ENCODE assay signal across 12 cellular contexts in genomic region chr2:227848586-227848985, GRCh38. TPM values are rescaled to one million over a fixed set of nuclear protein-coding genes. Genes with fewer than 3 reads are reported as not detected.
DNase-seq lines count a peak whose midpoint lies in the region; ATAC-seq, FAIRE-seq and TF ChIP-seq lines count a peak whose summit lies in the region.
"Had no signal": no experiment of that assay in that cellular context is flagged by ENCODE, and none has a peak within 500 bp of the region (broad histone marks: within the 10 kb centered on the region; RNA-seq: fewer than 3 reads in every experiment).

No MANE protein-coding gene starts in this region.

- BruUV-seq in Calu3 (replicated peaks; lab: Mats Ljungman, UMichigan) (no TSS peak), HepG2 (replicated peaks; lab: Mats Ljungman, UMichigan) (no TSS peak)

- H3K27ac ChIP-seq in foreskin keratinocyte (no peak overlapping the region), HepG2 (ENCODE audit: extremely low read length, insufficient read depth, low read length) (no peak overlapping the region)

- ATAC-seq in GM19023 (IDR thresholded peaks at IDR 0.05; ENCODE audit: unreplicated experiment), result peak; percentile 71
- ATAC-seq in HG03432 (IDR thresholded peaks at IDR 0.05; ENCODE audit: unreplicated experiment), result peak; percentile 80
- ATAC-seq in foreskin keratinocyte, result peak; percentile 65
- no peak for ATAC-seq in HepG2

- H3K79me2 ChIP-seq in HepG2 (ENCODE audit: insufficient read depth, low read length), result no peaks in the 10 kb centered on the region

- TF ChIP-seq POLR2A in erythroblast (IDR thresholded peaks at IDR 0.05; ENCODE audit: low read length), result no peak
- no peak for TF ChIP-seq POLR2A in HepG2 (IDR thresholded peaks at IDR 0.05; ENCODE audit: insufficient read depth in 1 of 2, low read depth in 2 of 2, low read length in 2 of 2)
- no peak for TF ChIP-seq POLR2A in lower leg skin (IDR thresholded peaks at IDR 0.05)

- H3K27me3 ChIP-seq in foreskin keratinocyte (no peaks in the 10 kb centered on the region), HepG2 (ENCODE audit: control insufficient read depth in 1 of 2, insufficient read depth in 2 of 2, low read length in 2 of 2) (peaks cover 2 to 13% of the 10 kb centered on the region in 2 experiments; a peak in 3 of 5 replicates)

- no peak overlapping the region for H3K4me2 ChIP-seq in HepG2 (ENCODE audit: low read depth, low read length)

- POLR2A ChIA-PET in HepG2 (lab: Yijun Ruan, JAX), result no interaction called here

- peak overlapping the region; percentile 5 for H3K4me3 Mint-ChIP-seq in Calu3 (ENCODE audit: low read depth, unreplicated experiment)

- WGBS in HepG2 (ENCODE audit: low lambda C conversion rate), result 74% methylated on average over 4 of the region's 4 CpGs
- WGBS in lower leg skin, 2 donors, result 49 to 51% methylated on average over 4 of the region's 4 CpGs

- in situ Hi-C loops in HepG2 (cut with HindIII; ENCODE audit: extremely low pct_ligation_motif_present, low pct_unique_long_range_greater_than_20kb), result no loop called here

- no peaks in the 10 kb centered on the region for H4K20me1 ChIP-seq in HepG2 (ENCODE audit: insufficient read depth, low read length)

- H3K4me3 ChIP-seq in HepG2 (replicated peaks in 1 of 3; ENCODE audit: insufficient read depth in 1 of 3, low read depth in 2 of 3, low read length in 3 of 3) (no peak overlapping the region), lower leg skin (ENCODE audit: low read depth, poor library complexity, severe bottlenecking) (no peak overlapping the region)

- H3K4me1 ChIP-seq in foreskin keratinocyte, result peaks cover 12% of the 10 kb centered on the region
- peaks cover 5% of the 10 kb centered on the region for H3K4me1 ChIP-seq in HepG2 (ENCODE audit: insufficient read depth, low read length)

- H3K36me3 Mint-ChIP-seq in Calu3 (ENCODE audit: insufficient read depth, unreplicated experiment), result peaks cover 6% of the 10 kb centered on the region

- no peaks in the 10 kb centered on the region for H3K36me3 ChIP-seq in HepG2 (replicated peaks in 1 of 2; ENCODE audit: control insufficient read depth in 1 of 2, insufficient read depth in 2 of 2, low read length in 2 of 2)

- no peak overlapping the region for H2AFZ ChIP-seq in HepG2 (ENCODE audit: low read length)

- peak overlapping the region; percentile 53 for H3K27ac Mint-ChIP-seq in Calu3 (ENCODE audit: unreplicated experiment)

- no peaks in the 10 kb centered on the region for H3K27me3 Mint-ChIP-seq in Calu3 (ENCODE audit: unreplicated experiment)

- TF ChIP-seq CTCF in Calu3 (IDR thresholded peaks at IDR 0.05; ENCODE audit: unreplicated experiment), result no peak
- no peak for TF ChIP-seq CTCF in foreskin keratinocyte (conservative IDR thresholded peaks at IDR 0.05)
- TF ChIP-seq CTCF in HepG2 (CRISPR knock-in tag; IDR thresholded peaks at IDR 0.05), result no peak
- TF ChIP-seq CTCF in lower leg skin (IDR thresholded peaks at IDR 0.05), result no peak

- H3K9ac ChIP-seq in HepG2 (ENCODE audit: insufficient read depth, low read depth, low read length), result no peak overlapping the region

- no peak for TF ChIP-seq RAD21 in HepG2 (CRISPR knock-in tag; IDR thresholded peaks at IDR 0.05)

- DNase-seq in Calu3 (peak; percentile 57), foreskin keratinocyte (peak; percentile 70 to 77), erythroblast (lab: John Stamatoyannopoulos, UW) (no peak), NCI-H2171 (lab: John Stamatoyannopoulos, UW) (no peak), HepG2 (ENCODE audit: low spot score) (no peak), lower leg skin (ENCODE audit: low spot score in 2 of 2) (no peak)
- DNase-seq: kidney, NCI-H774 had no signal

- TF ChIP-seq EP300 in HepG2 (IDR thresholded peaks at IDR 0.05; ENCODE audit: low read depth in 2 of 2, low read length in 2 of 2), result no peak
- no peak for TF ChIP-seq EP300 in HepG2 (CRISPR knock-in tag; IDR thresholded peaks at IDR 0.05; ENCODE audit: borderline replicate concordance)

- CTCF ChIA-PET in Calu3 (lab: Charles Lee), result no interaction called here
- CTCF ChIA-PET in HepG2 (lab: Yijun Ruan, JAX; ENCODE audit: low intra/inter-chr PET ratio, low total read pairs), result no interaction called here

- H3K9me3 ChIP-seq in HepG2 (ENCODE audit: low read length), result no peaks in the 10 kb centered on the region

- H3K4me1 Mint-ChIP-seq in Calu3 (ENCODE audit: low read depth, unreplicated experiment), result peaks cover 50% of the 10 kb centered on the region

- H3K9me3 Mint-ChIP-seq in Calu3 (ENCODE audit: low read depth, unreplicated experiment), result peaks cover 3% of the 10 kb centered on the region

- no peak for FAIRE-seq in HepG2 (lab: Jason Lieb, UNC)
- FAIRE-seq: endometrium, kidney had no signal

- intact Hi-C loops in Calu3 (cut with micrococcal nuclease; ENCODE audit: unreplicated experiment), result no loop called here
- intact Hi-C loops in HepG2 (cut with micrococcal nuclease; ENCODE audit: unreplicated experiment), result no loop called here
- intact Hi-C loops in lower leg skin (cut with DNase I; ENCODE audit: low total_unique reads), result no loop called here

RNA-seq across cellular contexts. Expression of gene DAW1, which starts 22.8 kb away (rescaled TPM):
- total RNA-seq in Calu3 (2022), result 2.4 and 3.2 TPM in 2 replicates
- total RNA-seq in foreskin keratinocyte, result 0.39 and 0.44 TPM in 2 replicates
- polyA plus RNA-seq in foreskin keratinocyte, result 0.24 and 0.31 TPM in 2 replicates
- not detected in 2 replicates for total RNA-seq in HepG2 (2016; rRNA removed; fragmentation: Illumina TruSeq; extraction: Trizol)
- not detected in 2 replicates for total RNA-seq in HepG2 (2016; cell fraction: cytosol; rRNA removed; fragmentation: Illumina TruSeq; extraction: Trizol; ENCODE audit: low read depth)
- not detected in 2 replicates for total RNA-seq in HepG2 (2016; cell fraction: insoluble cytoplasmic fraction; rRNA removed; fragmentation: Illumina TruSeq; extraction: Trizol)
- total RNA-seq in HepG2 (2016; cell fraction: membrane; rRNA removed; fragmentation: Illumina TruSeq; extraction: Trizol), result not detected in 2 replicates
- total RNA-seq in HepG2 (2016; cell fraction: nucleus; rRNA removed; fragmentation: Illumina TruSeq; extraction: Trizol), result not detected in 2 replicates
- polyA plus RNA-seq in HepG2 (2011; rRNA removed), result not detected in 2 replicates
- polyA plus RNA-seq in HepG2 (2011; cell fraction: cytosol; rRNA removed), result not detected in 2 replicates
- polyA plus RNA-seq in HepG2 (2011; cell fraction: nucleus; rRNA removed), result 0.07 TPM in 1 of 2 replicates, not detected in the other
- polyA plus RNA-seq in HepG2 (2012), result not detected in 2 replicates
- polyA plus RNA-seq in HepG2 (2016; cell fraction: cytosol; fragmentation: Illumina TruSeq; extraction: Trizol; ENCODE audit: low read depth), result not detected in 2 replicates
- not detected in 2 replicates for polyA plus RNA-seq in HepG2 (2016; cell fraction: insoluble cytoplasmic fraction; fragmentation: Illumina TruSeq; extraction: Trizol; ENCODE audit: low read depth)
- not detected in 2 replicates for polyA plus RNA-seq in HepG2 (2016; cell fraction: membrane; fragmentation: Illumina TruSeq; extraction: Trizol; ENCODE audit: low read depth)
- not detected in 2 replicates for polyA plus RNA-seq in HepG2 (2016; cell fraction: nucleus; fragmentation: Illumina TruSeq; extraction: Trizol; ENCODE audit: insufficient read depth, low read depth)
- 0.19 TPM in 1 of 2 replicates, not detected in the other for polyA minus RNA-seq in HepG2 (2011; rRNA and poly(A)+ RNA removed; ENCODE audit: low replicate concordance)
- polyA minus RNA-seq in HepG2 (2011; cell fraction: cytosol; rRNA and poly(A)+ RNA removed), result not detected in 2 replicates
- polyA minus RNA-seq in HepG2 (2011; cell fraction: nucleus; rRNA and poly(A)+ RNA removed), result not detected in 2 replicates
- total RNA-seq in lower leg skin, result 1 to 10 TPM in 1 of 4 donors, under 1 TPM in 2, not detected in 1; 0.25 to 1.8 (median 0.49) TPM

RNA-seq across cellular contexts. Expression of gene CCL20, which starts 34.9 kb away (rescaled TPM):
- 25.4 and 39.9 TPM in 2 replicates for total RNA-seq in Calu3 (2022)
- 0.58 and 0.81 TPM in 2 replicates for total RNA-seq in foreskin keratinocyte
- polyA plus RNA-seq in foreskin keratinocyte, result 0.60 and 0.70 TPM in 2 replicates
- 136 and 223 TPM in 2 replicates for total RNA-seq in HepG2 (2016; rRNA removed; fragmentation: Illumina TruSeq; extraction: Trizol)
- 99.9 and 112 TPM in 2 replicates for total RNA-seq in HepG2 (2016; cell fraction: cytosol; rRNA removed; fragmentation: Illumina TruSeq; extraction: Trizol; ENCODE audit: low read depth)
- total RNA-seq in HepG2 (2016; cell fraction: insoluble cytoplasmic fraction; rRNA removed; fragmentation: Illumina TruSeq; extraction: Trizol), result 137 and 217 TPM in 2 replicates
- 75.9 and 85.7 TPM in 2 replicates for total RNA-seq in HepG2 (2016; cell fraction: membrane; rRNA removed; fragmentation: Illumina TruSeq; extraction: Trizol)
- total RNA-seq in HepG2 (2016; cell fraction: nucleus; rRNA removed; fragmentation: Illumina TruSeq; extraction: Trizol), result 195 and 205 TPM in 2 replicates
- 811 and 903 TPM in 2 replicates for polyA plus RNA-seq in HepG2 (2011; rRNA removed)
- 378 and 591 TPM in 2 replicates for polyA plus RNA-seq in HepG2 (2011; cell fraction: cytosol; rRNA removed)
- 84.5 and 124 TPM in 2 replicates for polyA plus RNA-seq in HepG2 (2011; cell fraction: nucleus; rRNA removed)
- 780 and 797 TPM in 2 replicates for polyA plus RNA-seq in HepG2 (2012)
- 41.1 and 41.5 TPM in 2 replicates for polyA plus RNA-seq in HepG2 (2016; cell fraction: cytosol; fragmentation: Illumina TruSeq; extraction: Trizol; ENCODE audit: low read depth)
- 160 and 169 TPM in 2 replicates for polyA plus RNA-seq in HepG2 (2016; cell fraction: insoluble cytoplasmic fraction; fragmentation: Illumina TruSeq; extraction: Trizol; ENCODE audit: low read depth)
- polyA plus RNA-seq in HepG2 (2016; cell fraction: membrane; fragmentation: Illumina TruSeq; extraction: Trizol; ENCODE audit: low read depth), result 41.7 and 42.7 TPM in 2 replicates
- 376 and 396 TPM in 2 replicates for polyA plus RNA-seq in HepG2 (2016; cell fraction: nucleus; fragmentation: Illumina TruSeq; extraction: Trizol; ENCODE audit: insufficient read depth, low read depth)
- polyA minus RNA-seq in HepG2 (2011; rRNA and poly(A)+ RNA removed; ENCODE audit: low replicate concordance), result 0.21 and 395 TPM in 2 replicates
- polyA minus RNA-seq in HepG2 (2011; cell fraction: cytosol; rRNA and poly(A)+ RNA removed), result 440 and 488 TPM in 2 replicates
- 142 and 223 TPM in 2 replicates for polyA minus RNA-seq in HepG2 (2011; cell fraction: nucleus; rRNA and poly(A)+ RNA removed)
- 1 to 10 TPM in 3 of 4 donors, not detected in 1; 1.2 to 7.4 (median 2.5) TPM for total RNA-seq in lower leg skin
- total RNA-seq: posterior vena cava had no signal

Comparison
In these comparisons a context has a peak if more than half of its experiments do, and no peak if none do; other contexts are left out.
1. DNase-seq: peak in Calu3 (single experiment) and foreskin keratinocyte (2 of 2); none in erythroblast (0 of 2), NCI-H2171 (single experiment), HepG2 (single experiment) and lower leg skin (0 of 2).